17 cellular contexts compared by ENCODE assay signal in the genomic region with DNA sequence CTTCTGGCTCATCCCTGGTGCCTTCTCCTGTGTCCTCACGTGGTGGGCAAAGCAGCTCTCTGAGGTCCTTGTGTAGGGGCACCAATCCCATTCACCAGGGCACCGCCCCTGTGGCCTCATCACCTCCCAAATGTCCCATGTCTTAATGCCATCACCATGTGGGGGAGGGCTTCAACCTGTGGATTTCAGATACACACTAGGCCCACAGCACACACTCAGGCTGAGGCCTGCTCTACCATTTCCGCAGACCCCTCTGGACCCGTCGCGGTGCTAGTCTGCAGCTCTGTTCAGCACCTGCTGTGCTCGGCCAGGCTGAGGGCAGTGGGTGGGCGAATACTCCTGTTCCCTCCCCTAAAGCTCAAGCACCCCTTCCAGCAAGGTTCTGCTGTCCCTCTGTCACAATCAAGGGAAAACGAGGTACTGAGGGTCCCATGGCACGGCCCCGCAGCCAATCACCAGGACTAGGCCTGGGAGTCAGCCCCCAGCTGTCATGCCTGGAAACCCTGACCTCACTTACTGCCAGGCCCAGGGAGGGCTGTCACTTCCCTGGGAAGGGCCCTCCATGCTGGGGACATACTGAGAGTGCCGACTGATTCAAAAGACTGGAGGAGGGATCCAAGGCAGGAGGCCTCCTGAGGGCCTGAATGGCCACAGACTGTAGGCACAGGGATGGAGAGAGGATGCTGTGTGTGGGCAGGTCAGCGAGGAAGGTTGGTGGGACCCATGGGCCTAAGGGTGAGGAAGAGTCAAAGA.
DNase-seq lines count a peak whose midpoint lies in the region; ATAC-seq and TF ChIP-seq lines count a peak whose summit lies in the region.
"Had no signal": no experiment of that assay in that cellular context is flagged by ENCODE, and none has a peak within 500 bp of the region (broad histone marks: within the 10 kb centered on the region; RNA-seq: fewer than 3 reads in every experiment).

No MANE protein-coding gene starts in this region.

- POLR2A ChIA-PET in WTC11 (lab: Charles Lee): interaction anchor here (1.0 to 1.8 kb wide), 2 partner anchors 19 to 74 kb away, joined by 3 to 6 read pairs; no protein-coding TSS in a partner anchor

- H2AFZ ChIP-seq in GM23338: peak overlapping the region; percentile 6; the same call in 1 of the 2 replicates

- H3K4me2 ChIP-seq in GM23338: peak overlapping the region; percentile 82; the same call in 1 of the 2 replicates
- H3K4me2 ChIP-seq: KMS-11 had no signal

- H3K27ac Mint-ChIP-seq in GM23338 (no peak overlapping the region), WTC11 (no peak overlapping the region), osteocyte (ENCODE audit: unreplicated experiment) (no peak overlapping the region)
- H3K27ac Mint-ChIP-seq in activated naive CD4-positive, alpha-beta T cell treated with anti-CD3 and anti-CD28 coated beads for 36 hours: no peak overlapping the region
- H3K27ac Mint-ChIP-seq: T-helper 1 cell treated with Interleukin-12 subunit alpha and Interleukin-12 subunit beta and Interleukin-4 antibody, amounts not matched to agents 30 μg/mL and 1 μg/mL, for 36 hours had no signal

- 0 out of 2 replicates have a peak, but pooled peaks cover under 1% of the 10 kb centered on the region for H4K20me1 ChIP-seq in GM23338 (replicated peaks; ENCODE audit: insufficient read depth)

- TF ChIP-seq CTCF in GM23338 (conservative IDR thresholded peaks at IDR 0.05; ENCODE audit: low read depth in 2 of 2) (no peak), WTC11 (IDR thresholded peaks at IDR 0.05) (no peak), osteocyte (IDR thresholded peaks at IDR 0.05) (no peak)

- intact Hi-C loops in activated naive CD4-positive, alpha-beta T cell treated with anti-CD3 and anti-CD28 coated beads for 36 hours (cut with micrococcal nuclease): no loop called here

- peak overlapping the region; percentile 15 for H3K9ac ChIP-seq in iPS-18a (ENCODE audit: low read length)
- H3K9ac ChIP-seq: KMS-11 had no signal

- CTCF ChIA-PET in WTC11 (lab: Charles Lee): interaction anchor here (1.0 to 2.7 kb wide), 8 partner anchors 11 to 250 kb away, joined by 3 to 12 read pairs (median 4); no protein-coding TSS in a partner anchor
- CTCF ChIA-PET in activated naive CD4-positive, alpha-beta T cell treated with anti-CD3 and anti-CD28 coated beads for 36 hours (lab: Charles Lee): no interaction called here

- peaks cover 14% of the 10 kb centered on the region for H3K27me3 ChIP-seq in GM23338 (ENCODE audit: insufficient read depth)
- H3K27me3 ChIP-seq in iPS-18a (ENCODE audit: control insufficient read depth, insufficient read depth, low read length): peaks cover 11% of the 10 kb centered on the region
- H3K27me3 ChIP-seq: adrenal gland had no signal

- H3K36me3 ChIP-seq in GM23338 (ENCODE audit: insufficient read depth) (no peaks in the 10 kb centered on the region), iPS-18a (ENCODE audit: control insufficient read depth, low read depth, low read length) (no peaks in the 10 kb centered on the region)
- H3K36me3 ChIP-seq: adrenal gland, gastroesophageal sphincter had no signal

- H3K4me1 ChIP-seq in GM23338 (ENCODE audit: insufficient read depth) (peaks cover 4% of the 10 kb centered on the region; the same call in 1 of the 2 replicates), iPS-18a (ENCODE audit: control insufficient read depth, low read depth, low read length) (peaks cover 15% of the 10 kb centered on the region)
- H3K4me1 ChIP-seq: adrenal gland had no signal

- H3K27ac ChIP-seq in GM23338 (ENCODE audit: low read depth) (no peak overlapping the region), iPS-18a (ENCODE audit: low read length) (no peak overlapping the region)
- H3K27ac ChIP-seq: adrenal gland, gastroesophageal sphincter, KMS-11 had no signal

- H3K4me1 Mint-ChIP-seq in GM23338: peaks cover 21% of the 10 kb centered on the region
- peaks cover 20% of the 10 kb centered on the region for H3K4me1 Mint-ChIP-seq in WTC11
- peaks cover 6% of the 10 kb centered on the region for H3K4me1 Mint-ChIP-seq in osteocyte (ENCODE audit: unreplicated experiment)
- no peaks in the 10 kb centered on the region for H3K4me1 Mint-ChIP-seq in activated naive CD4-positive, alpha-beta T cell treated with anti-CD3 and anti-CD28 coated beads for 36 hours (ENCODE audit: low read depth)

- 0 out of 2 replicates have a peak overlapping the region, but pooled peaks have one; percentile 66 for H3K4me3 ChIP-seq in GM23338
- H3K4me3 ChIP-seq in iPS-18a (ENCODE audit: low read length): peak overlapping the region; percentile 55
- H3K4me3 ChIP-seq: adrenal gland, gastroesophageal sphincter had no signal

- no peaks in the 10 kb centered on the region for H3K79me2 ChIP-seq in GM23338 (replicated peaks; ENCODE audit: insufficient read depth)

- no peak for ATAC-seq in GM23338
- ATAC-seq in WTC11: no peak
- ATAC-seq in HG03439 (IDR thresholded peaks at IDR 0.05; ENCODE audit: unreplicated experiment): no peak

- H3K9me3 ChIP-seq in iPS-18a (ENCODE audit: control insufficient read depth, low read depth, low read length): no peaks in the 10 kb centered on the region
- H3K9me3 ChIP-seq: adrenal gland had no signal

- H3K36me3 Mint-ChIP-seq in GM23338 (ENCODE audit: low read depth) (0 out of 3 replicates have a peak, but pooled peaks cover 2% of the 10 kb centered on the region), WTC11 (no peaks in the 10 kb centered on the region), osteocyte (ENCODE audit: unreplicated experiment) (no peaks in the 10 kb centered on the region)
- no peaks in the 10 kb centered on the region for H3K36me3 Mint-ChIP-seq in activated naive CD4-positive, alpha-beta T cell treated with anti-CD3 and anti-CD28 coated beads for 36 hours (ENCODE audit: low read depth)
- H3K36me3 Mint-ChIP-seq: mesothelial cell of epicardium had no signal

- peaks cover 19% of the 10 kb centered on the region for H3K27me3 Mint-ChIP-seq in GM23338 (ENCODE audit: insufficient read depth, low read depth, poor library complexity)
- H3K27me3 Mint-ChIP-seq in WTC11 (ENCODE audit: low read depth): peaks cover 11% of the 10 kb centered on the region
- H3K27me3 Mint-ChIP-seq in osteocyte (ENCODE audit: unreplicated experiment): peaks cover 6% of the 10 kb centered on the region
- peaks cover 14% of the 10 kb centered on the region for H3K27me3 Mint-ChIP-seq in activated naive CD4-positive, alpha-beta T cell treated with anti-CD3 and anti-CD28 coated beads for 36 hours (ENCODE audit: low read depth)

- H3K4me3 Mint-ChIP-seq in GM23338: peak overlapping the region; percentile 72
- peak overlapping the region; percentile 66 for H3K4me3 Mint-ChIP-seq in WTC11
- no peak overlapping the region for H3K4me3 Mint-ChIP-seq in osteocyte (ENCODE audit: unreplicated experiment)
- H3K4me3 Mint-ChIP-seq in activated naive CD4-positive, alpha-beta T cell treated with anti-CD3 and anti-CD28 coated beads for 36 hours: no peak overlapping the region
- H3K4me3 Mint-ChIP-seq: T-helper 1 cell treated with Interleukin-12 subunit alpha and Interleukin-12 subunit beta and Interleukin-4 antibody, amounts not matched to agents 30 μg/mL and 1 μg/mL, for 36 hours had no signal

- H3K9me2 ChIP-seq in GM23338 (ENCODE audit: insufficient read depth): no peaks in the 10 kb centered on the region

- no peaks in the 10 kb centered on the region; the same call in 1 of the 2 replicates for H3F3A ChIP-seq in GM23338 (replicated peaks; ENCODE audit: low read depth)

- H3K9me3 Mint-ChIP-seq in GM23338: peaks cover 7% of the 10 kb centered on the region; the same call in 2 of the 3 replicates
- peaks cover 7% of the 10 kb centered on the region; the same call in 1 of the 2 replicates for H3K9me3 Mint-ChIP-seq in WTC11
- peaks cover 5% of the 10 kb centered on the region for H3K9me3 Mint-ChIP-seq in osteocyte (ENCODE audit: unreplicated experiment)
- peaks cover 6% of the 10 kb centered on the region for H3K9me3 Mint-ChIP-seq in activated naive CD4-positive, alpha-beta T cell treated with anti-CD3 and anti-CD28 coated beads for 36 hours
- H3K9me3 Mint-ChIP-seq: T-helper 1 cell treated with Interleukin-12 subunit alpha and Interleukin-12 subunit beta and Interleukin-4 antibody, amounts not matched to agents 30 μg/mL and 1 μg/mL, for 36 hours had no signal

- DNase-seq in GM23338 (ENCODE audit: low spot score) (no peak), WTC11 (ENCODE audit: low spot score) (peak; percentile 9), osteocyte (ENCODE audit: extremely low spot score, unreplicated experiment) (peak; percentile 76), dermis blood vessel endothelial cell (no peak), occipital lobe (lab: John Stamatoyannopoulos, UW) (no peak)
- no peak for DNase-seq in activated naive CD4-positive, alpha-beta T cell treated with anti-CD3 and anti-CD28 coated beads for 36 hours
- DNase-seq: cerebellar nuclear complex, GF-D8, NCI-H1105, NCI-H2171 treated with DMSO at 0.1 percent for 48 hours had no signal

TF ChIP-seq in GM23338, 12 proteins besides CTCF, POLR2A, EP300 and RAD21 (continues in another document):
- TF ChIP-seq, protein P1, sequence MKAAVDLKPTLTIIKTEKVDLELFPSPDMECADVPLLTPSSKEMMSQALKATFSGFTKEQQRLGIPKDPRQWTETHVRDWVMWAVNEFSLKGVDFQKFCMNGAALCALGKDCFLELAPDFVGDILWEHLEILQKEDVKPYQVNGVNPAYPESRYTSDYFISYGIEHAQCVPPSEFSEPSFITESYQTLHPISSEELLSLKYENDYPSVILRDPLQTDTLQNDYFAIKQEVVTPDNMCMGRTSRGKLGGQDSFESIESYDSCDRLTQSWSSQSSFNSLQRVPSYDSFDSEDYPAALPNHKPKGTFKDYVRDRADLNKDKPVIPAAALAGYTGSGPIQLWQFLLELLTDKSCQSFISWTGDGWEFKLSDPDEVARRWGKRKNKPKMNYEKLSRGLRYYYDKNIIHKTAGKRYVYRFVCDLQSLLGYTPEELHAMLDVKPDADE (IDR thresholded peaks at IDR 0.05): no peak
- no peak for TF ChIP-seq CREB1 (CRISPR knock-in tag; IDR thresholded peaks at IDR 0.05; ENCODE audit: low read depth)

TF ChIP-seq in WTC11, 78 proteins besides CTCF, POLR2A, EP300 and RAD21 (continues in another document):
- no peak for TF ChIP-seq ZNF416 (CRISPR knock-in tag; IDR thresholded peaks at IDR 0.05)
- TF ChIP-seq ESRRA (CRISPR knock-in tag; IDR thresholded peaks at IDR 0.05; ENCODE audit: borderline replicate concordance): no peak
- no peak for TF ChIP-seq HMGA2 (CRISPR knock-in tag; IDR thresholded peaks at IDR 0.05)
- no peak for TF ChIP-seq SP1 (CRISPR knock-in tag; conservative IDR thresholded peaks at IDR 0.05)
- TF ChIP-seq ZNF671 (CRISPR knock-in tag; IDR thresholded peaks at IDR 0.05): no peak
- TF ChIP-seq, protein P2, sequence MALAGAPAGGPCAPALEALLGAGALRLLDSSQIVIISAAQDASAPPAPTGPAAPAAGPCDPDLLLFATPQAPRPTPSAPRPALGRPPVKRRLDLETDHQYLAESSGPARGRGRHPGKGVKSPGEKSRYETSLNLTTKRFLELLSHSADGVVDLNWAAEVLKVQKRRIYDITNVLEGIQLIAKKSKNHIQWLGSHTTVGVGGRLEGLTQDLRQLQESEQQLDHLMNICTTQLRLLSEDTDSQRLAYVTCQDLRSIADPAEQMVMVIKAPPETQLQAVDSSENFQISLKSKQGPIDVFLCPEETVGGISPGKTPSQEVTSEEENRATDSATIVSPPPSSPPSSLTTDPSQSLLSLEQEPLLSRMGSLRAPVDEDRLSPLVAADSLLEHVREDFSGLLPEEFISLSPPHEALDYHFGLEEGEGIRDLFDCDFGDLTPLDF (CRISPR knock-in tag; IDR thresholded peaks at IDR 0.05): no peak

Comparison
In these comparisons a context has a peak if more than half of its experiments do, and no peak if none do; other contexts are left out.
1. DNase-seq: peak in WTC11 (single experiment) and osteocyte (single experiment); none in GM23338 (single experiment), dermis blood vessel endothelial cell (single experiment), occipital lobe (single experiment) and activated naive CD4-positive, alpha-beta T cell treated with anti-CD3 and anti-CD28 coated beads for 36 hours (single experiment).
2. H3K4me3 Mint-ChIP-seq: peak in GM23338 (single experiment) and WTC11 (single experiment); none in osteocyte (single experiment) and activated naive CD4-positive, alpha-beta T cell treated with anti-CD3 and anti-CD28 coated beads for 36 hours (single experiment).